11 cellular contexts compared by ENCODE assay signal in the genomic region with DNA sequence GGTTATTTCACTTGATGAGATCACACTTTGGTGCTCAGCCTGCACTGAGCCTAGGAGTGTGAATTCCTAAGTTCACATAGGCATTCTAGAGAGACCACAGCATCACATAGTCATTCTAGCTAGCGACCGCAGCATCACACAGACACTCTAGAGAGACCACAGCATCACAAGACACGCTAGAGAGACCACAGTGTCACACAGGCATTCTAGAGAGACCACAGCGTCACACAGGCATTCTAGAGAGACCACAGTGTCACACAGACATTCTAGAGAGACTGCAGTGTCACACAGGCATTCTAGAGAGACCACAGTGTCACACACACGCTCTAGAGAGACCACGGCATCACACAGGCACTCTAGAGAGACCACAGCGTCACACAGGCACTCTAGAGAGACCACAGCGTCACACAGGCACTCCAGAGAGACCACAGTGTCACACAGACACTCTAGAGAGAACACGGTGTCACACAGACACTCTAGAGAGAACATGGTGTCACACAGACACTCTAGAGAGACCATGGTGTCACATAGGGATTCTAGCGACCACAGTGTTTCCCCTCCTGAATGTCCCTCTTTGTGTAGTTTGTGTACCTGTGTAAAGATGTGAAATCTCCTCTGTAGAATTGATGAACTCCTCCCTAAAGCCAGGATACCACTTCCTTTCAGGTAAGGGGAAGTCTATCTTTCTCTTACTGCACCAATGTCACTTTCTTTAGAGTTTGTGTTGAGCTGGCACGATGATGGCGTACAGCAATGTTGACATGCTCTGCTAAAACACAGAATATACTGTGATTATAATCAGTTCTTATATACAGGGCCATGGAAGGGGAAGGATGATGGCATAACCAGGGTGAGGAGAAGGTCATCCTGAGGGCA.
DNase-seq lines count a peak whose midpoint lies in the region; ATAC-seq and TF ChIP-seq lines count a peak whose summit lies in the region.
"Had no signal": no experiment of that assay in that cellular context is flagged by ENCODE, and none has a peak within 500 bp of the region (broad histone marks: within the 10 kb centered on the region; RNA-seq: fewer than 3 reads in every experiment).

No MANE protein-coding gene starts in this region.

- peaks cover 19% of the 10 kb centered on the region for H3K4me1 Mint-ChIP-seq in Caco-2 (ENCODE audit: low read depth, unreplicated experiment)
- H3K4me1 Mint-ChIP-seq in naive thymus-derived CD4-positive, alpha-beta T cell, result peaks cover 17 to 30% (median 22%) of the 10 kb centered on the region in 7 donors

- no peaks in the 10 kb centered on the region for H3K27me3 Mint-ChIP-seq in Caco-2 (ENCODE audit: insufficient read depth, unreplicated experiment)
- peaks cover 0 to 17% (median 5%) of the 10 kb centered on the region in 5 donors for H3K27me3 Mint-ChIP-seq in naive thymus-derived CD4-positive, alpha-beta T cell

- CTCF ChIA-PET in Caco-2 (lab: Charles Lee), result no interaction called here
- CTCF ChIA-PET in naive thymus-derived CD4-positive, alpha-beta T cell (lab: Charles Lee), result interaction anchor here (1.4 kb wide), 1 partner anchor 16 kb away, joined by 3 read pairs; no protein-coding TSS in a partner anchor

- no peaks in the 10 kb centered on the region for H3K36me3 ChIP-seq in Caco-2 (ENCODE audit: control insufficient read depth, insufficient read depth, low read length)
- H3K36me3 ChIP-seq in naive thymus-derived CD4-positive, alpha-beta T cell (ENCODE audit: control insufficient read depth in 2 of 3, insufficient read depth in 3 of 3, low read length in 3 of 3), result no peaks in the 10 kb centered on the region
- H3K36me3 ChIP-seq: ascending aorta, transverse colon had no signal

- TF ChIP-seq CTCF in Caco-2 (IDR thresholded peaks at IDR 0.05; ENCODE audit: insufficient read depth in 1 of 2, low read depth in 1 of 2, low read length in 1 of 2, severe bottlenecking in 1 of 2, unreplicated experiment in 1 of 2) (no peak), GM20000 (IDR thresholded peaks at IDR 0.05; ENCODE audit: extremely low read depth, missing control alignments) (no peak), omental fat pad (IDR thresholded peaks at IDR 0.05) (no peak)

- no peaks in the 10 kb centered on the region for H3K9me3 Mint-ChIP-seq in Caco-2 (ENCODE audit: unreplicated experiment)
- H3K9me3 Mint-ChIP-seq in naive thymus-derived CD4-positive, alpha-beta T cell, result peaks cover 0 to 5% (median 0%) of the 10 kb centered on the region in 11 donors

- POLR2A ChIA-PET in Caco-2 (lab: Charles Lee), result no interaction called here
- POLR2A ChIA-PET in naive thymus-derived CD4-positive, alpha-beta T cell (lab: Charles Lee), result no interaction called here

- no TSS peak for BruUV-seq in Caco-2 (replicated peaks; lab: Mats Ljungman, UMichigan)

- intact Hi-C loops in Caco-2 (cut with micrococcal nuclease; ENCODE audit: unreplicated experiment), result no loop called here
- intact Hi-C loops in naive thymus-derived CD4-positive, alpha-beta T cell (cut with micrococcal nuclease), result no loop called here

- peak overlapping the region; percentile 24 for H3K27ac Mint-ChIP-seq in Caco-2 (ENCODE audit: unreplicated experiment)
- H3K27ac Mint-ChIP-seq in naive thymus-derived CD4-positive, alpha-beta T cell, result peak overlapping the region in 7 of 9 donors; percentile 2 to 63 (median 28)

- DNase-seq in Caco-2, result no peak
- DNase-seq in activated T-helper 1 cell treated with Interleukin-2 at 50 U/mL for 16 hours (ENCODE audit: low read depth), result peak; percentile 6
- peak in 5 of 9 donors; percentile 15 to 34 (median 21) for DNase-seq in naive thymus-derived CD4-positive, alpha-beta T cell
- DNase-seq in hepatic stellate cell (ENCODE audit: low spot score), result no peak
- DNase-seq in NCI-H2196 treated with DMSO at 0.1 percent for 48 hours (lab: John Stamatoyannopoulos, UW; ENCODE audit: unreplicated experiment), result no peak
- no peak for DNase-seq in GM20000 (ENCODE audit: low spot score)
- DNase-seq in omental fat pad (ENCODE audit: low spot score), result no peak
- DNase-seq: NCI-H1417 treated with DMSO at 0.1 percent for 48 hours, transverse colon had no signal

- H3K9me3 ChIP-seq in Caco-2, result no peaks in the 10 kb centered on the region
- no peaks in the 10 kb centered on the region for H3K9me3 ChIP-seq in naive thymus-derived CD4-positive, alpha-beta T cell (ENCODE audit: control insufficient read depth in 2 of 3, low read length in 3 of 3)
- H3K9me3 ChIP-seq: ascending aorta, transverse colon had no signal

- H3K4me3 Mint-ChIP-seq in Caco-2 (ENCODE audit: unreplicated experiment), result no peak overlapping the region
- H3K4me3 Mint-ChIP-seq in naive thymus-derived CD4-positive, alpha-beta T cell, result peak overlapping the region in 4 of 10 donors; percentile 9 to 43 (median 13)

- H3K36me3 Mint-ChIP-seq in Caco-2 (ENCODE audit: insufficient read depth, unreplicated experiment), result peaks cover 19% of the 10 kb centered on the region
- H3K36me3 Mint-ChIP-seq in naive thymus-derived CD4-positive, alpha-beta T cell, result peaks cover 0 to 27% (median 4%) of the 10 kb centered on the region in 5 donors

- no peak overlapping the region for H3K4me3 ChIP-seq in Caco-2 (ENCODE audit: low read depth, low read length)
- H3K4me3 ChIP-seq in naive thymus-derived CD4-positive, alpha-beta T cell (ENCODE audit: low read length), result no peak overlapping the region
- H3K4me3 ChIP-seq: ascending aorta, transverse colon had no signal

- peak; percentile 56 for ATAC-seq in GM21381 (IDR thresholded peaks at IDR 0.05; ENCODE audit: unreplicated experiment)
- peak; percentile 70 for ATAC-seq in naive thymus-derived CD4-positive, alpha-beta T cell
- ATAC-seq in omental fat pad (ENCODE audit: low FRiP score), result no peak

- no peak overlapping the region for H3K27ac ChIP-seq in naive thymus-derived CD4-positive, alpha-beta T cell (ENCODE audit: low read depth, low read length)
- H3K27ac ChIP-seq: ascending aorta had no signal

- peaks cover 3% of the 10 kb centered on the region; the same call in 1 of the 2 replicates for H3K4me1 ChIP-seq in Caco-2
- H3K4me1 ChIP-seq in naive thymus-derived CD4-positive, alpha-beta T cell (ENCODE audit: control insufficient read depth in 2 of 2, insufficient read depth in 2 of 2, low read length in 2 of 2), result peaks cover 5 to 13% of the 10 kb centered on the region in 2 donors
- H3K4me1 ChIP-seq: ascending aorta had no signal

- H3K27me3 ChIP-seq in Caco-2 (replicated peaks; ENCODE audit: control insufficient read depth, insufficient read depth, low read length), result no peaks in the 10 kb centered on the region
- H3K27me3 ChIP-seq in naive thymus-derived CD4-positive, alpha-beta T cell (ENCODE audit: control insufficient read depth in 2 of 2, insufficient read depth in 2 of 2, low read length in 2 of 2), result no peaks in the 10 kb centered on the region
- H3K27me3 ChIP-seq: ascending aorta, transverse colon had no signal

Comparison
In these comparisons a context has a peak if more than half of its experiments do, and no peak if none do; other contexts are left out.
1. DNase-seq: peak in activated T-helper 1 cell treated with Interleukin-2 at 50 U/mL for 16 hours (single experiment) and naive thymus-derived CD4-positive, alpha-beta T cell (5 of 9); none in Caco-2 (0 of 2), hepatic stellate cell (single experiment), NCI-H2196 treated with DMSO at 0.1 percent for 48 hours (single experiment), GM20000 (single experiment) and omental fat pad (single experiment).